ENCODE assay signal across 1 cellular context in genomic region chr11:94127632-94128031, GRCh38.
TF ChIP-seq lines count a peak whose summit lies in the region.

No MANE protein-coding gene starts in this region.

TF ChIP-seq in GM23338, 12 proteins besides CTCF, POLR2A, EP300 and RAD21 (continued from another document):
- TF ChIP-seq ZNF462 (CRISPR knock-in tag; IDR thresholded peaks at IDR 0.05) (no peak), POLR2AphosphoS5 (IDR thresholded peaks at IDR 0.05; ENCODE audit: low read depth) (no peak), EZH2phosphoT487 (IDR thresholded peaks at IDR 0.05; ENCODE audit: unreplicated experiment) (no peak)
